ENCODE assay signal across 8 cellular contexts in genomic region chr6:129269891-129270290, GRCh38.
"Had no signal": no experiment of that assay in that cellular context is flagged by ENCODE, and none has a peak within 500 bp of the region (broad histone marks: within the 10 kb centered on the region; RNA-seq: fewer than 3 reads in every experiment).

No MANE protein-coding gene starts in this region.

- H3K4me3 Mint-ChIP-seq: GM23338, H9 had no signal

- FAIRE-seq: H1, H54, HTR-8/SVneo, K562 had no signal

- ATAC-seq: GM23338, K562 had no signal

- H3K4me3 ChIP-seq: GM23338, K562 had no signal

- DNase-seq: H9, HCEC 1CT, IMR-90 had no signal

- H3K9me3 Mint-ChIP-seq: GM23338, H9 had no signal
